In genomic region chr2:74440378-74441110, GRCh38 we compare ENCODE assay signal across 8 cellular contexts. TPM values are rescaled to one million over a fixed set of nuclear protein-coding genes. Genes with fewer than 3 reads are reported as not detected.
DNase-seq lines count a peak whose midpoint lies in the region; ATAC-seq and TF ChIP-seq lines count a peak whose summit lies in the region.

No MANE protein-coding gene starts in this region.

- peaks cover 8% of the 10 kb centered on the region for H3K4me1 Mint-ChIP-seq in CD4-positive, alpha-beta T cell (ENCODE audit: low read depth)

- POLR2A ChIA-PET in CD4-positive, alpha-beta T cell (lab: Charles Lee) = interaction anchor here (0.8 to 1.5 kb wide), 5 partner anchors 9 to 42 kb away, joined by 3 to 6 read pairs (median 5); partner anchors contain the start of genes CCDC142, TTC31 and WBP1

- H3K9me3 ChIP-seq in CD4-positive, alpha-beta T cell (ENCODE audit: control insufficient read depth, low read length) = no peaks in the 10 kb centered on the region
- H3K9me3 ChIP-seq in stomach = no peaks in the 10 kb centered on the region

- no peak for TF ChIP-seq POLR2A in stomach (IDR thresholded peaks at IDR 0.05)

- no peaks in the 10 kb centered on the region for H3K36me3 Mint-ChIP-seq in CD4-positive, alpha-beta T cell (ENCODE audit: low read depth)

- intact Hi-C loops in CD4-positive, alpha-beta T cell (cut with DNase I, micrococcal nuclease) = loop anchor here in 1 of 2 experiments (1.0 kb wide), 1 partner anchor 24 kb away; no protein-coding TSS in a partner anchor
- intact Hi-C loops in stomach (cut with DNase I; ENCODE audit: low total_unique reads) = no loop called here

- H3K27ac Mint-ChIP-seq in CD4-positive, alpha-beta T cell = no peak overlapping the region

- WGBS in stomach, 5 donors = 4 to 13% (median 10%) methylated on average over 21 to 43 of the region's 43 CpGs

- ATAC-seq in CD4-positive, alpha-beta T cell (ENCODE audit: poor library complexity) = peak; percentile 73
- ATAC-seq in GM18909 (IDR thresholded peaks at IDR 0.05; ENCODE audit: poor library complexity, unreplicated experiment) = peak; percentile 79
- peak; percentile 79 for ATAC-seq in HG03064 (IDR thresholded peaks at IDR 0.05; ENCODE audit: low read depth, unreplicated experiment)

- H3K36me3 ChIP-seq in stomach = peaks cover 0 to 3% (median 0%) of the 10 kb centered on the region in 4 donors

- CTCF ChIA-PET in CD4-positive, alpha-beta T cell (lab: Charles Lee) = interaction anchor here (0.5 kb wide), 1 partner anchor 25 kb away, joined by 3 read pairs; no protein-coding TSS in a partner anchor

- no peak for TF ChIP-seq CTCF in CD4-positive, alpha-beta T cell (IDR thresholded peaks at IDR 0.05)
- peak in 5 of 7 experiments; percentile 14 to 53 (median 27) for TF ChIP-seq CTCF in stomach (IDR thresholded peaks at IDR 0.05)

- TF ChIP-seq EP300 in stomach (IDR thresholded peaks at IDR 0.05) = no peak

- H3K27me3 ChIP-seq in CD4-positive, alpha-beta T cell (ENCODE audit: control insufficient read depth, insufficient read depth, low read length) = peaks cover 40% of the 10 kb centered on the region
- peaks cover 0 to 38% (median 7%) of the 10 kb centered on the region in 3 donors for H3K27me3 ChIP-seq in stomach

- DNase-seq in CD4-positive, alpha-beta T cell = peak in 1 of 10 experiments; percentile 38
- DNase-seq in NCI-H2196 treated with DMSO at 0.1 percent for 48 hours (lab: John Stamatoyannopoulos, UW; ENCODE audit: unreplicated experiment) (peak; percentile 48), epidermal melanocyte (ENCODE audit: insufficient read length, low spot score) (peak; percentile 99), mesenteric fat pad (ENCODE audit: low spot score) (peak; percentile 93), stomach (peak; percentile 85)
- DNase-seq in activated CD4-positive, alpha-beta T cell treated with anti-CD3 and anti-CD28 coated beads, Interleukin-2, amount 50 U/mL, for 48 hours = peak; percentile 61 to 66

- H3K4me1 ChIP-seq in stomach = peaks cover 22 to 73% (median 48%) of the 10 kb centered on the region in 4 donors

- H3K27me3 Mint-ChIP-seq in CD4-positive, alpha-beta T cell = peaks cover 56% of the 10 kb centered on the region

- H3K9me3 Mint-ChIP-seq in CD4-positive, alpha-beta T cell = no peaks in the 10 kb centered on the region

- peak overlapping the region; percentile 48 to 56 (median 54) for H3K4me3 ChIP-seq in stomach

- H3K4me3 Mint-ChIP-seq in CD4-positive, alpha-beta T cell = peak overlapping the region; percentile 58

- no peak overlapping the region for H3K27ac ChIP-seq in CD4-positive, alpha-beta T cell (ENCODE audit: low read depth, low read length)
- H3K27ac ChIP-seq in stomach = peak overlapping the region; percentile 85 to 93 (median 87)

RNA-seq across cellular contexts. Expression of gene RTKN, which starts 1.2 kb away (rescaled TPM):
- under 1 TPM; 0.20 to 0.27 TPM for total RNA-seq in CD4-positive, alpha-beta T cell
- total RNA-seq in mesenteric fat pad = 11.3 TPM
- 100 to 1,000 TPM in 2 of 5 donors, 10 to 100 TPM in 3; 16.5 to 125 (median 27.4) TPM for total RNA-seq in stomach
- polyA plus RNA-seq in stomach = 10 to 100 TPM; 10.8 to 27.3 (median 23.2) TPM

RNA-seq across cellular contexts. Expression of gene INO80B, which starts 14.3 kb away (rescaled TPM):
- 10 to 100 TPM; 41.3 to 41.8 TPM for total RNA-seq in CD4-positive, alpha-beta T cell
- 30.6 TPM for total RNA-seq in mesenteric fat pad
- total RNA-seq in stomach = 10 to 100 TPM in 2 of 5 donors, 1 to 10 TPM in 2, not detected in 1; 4.7 to 44.5 (median 11.1) TPM
- 10 to 100 TPM; 32.2 to 52.2 (median 51.9) TPM for polyA plus RNA-seq in stomach

RNA-seq across cellular contexts. Expression of gene WBP1, which starts 17.7 kb away (rescaled TPM):
- 10 to 100 TPM; 79.1 to 80.5 TPM for total RNA-seq in CD4-positive, alpha-beta T cell
- total RNA-seq in mesenteric fat pad (45.5 TPM), stomach (10 to 100 TPM in 4 of 5 donors, 1 to 10 TPM in 1; 1.8 to 59.4 (median 21.7) TPM)
- 10 to 100 TPM; 78.9 to 82.4 (median 82.3) TPM for polyA plus RNA-seq in stomach

RNA-seq across cellular contexts. Expression of gene WDR54, which starts 19.0 kb away (rescaled TPM):
- 10 to 100 TPM; 21.7 to 25.1 TPM for total RNA-seq in CD4-positive, alpha-beta T cell
- total RNA-seq in mesenteric fat pad (4.6 TPM), stomach (1 to 10 TPM in 4 of 5 donors, not detected in 1; 3.5 to 9.8 (median 7.3) TPM)
- polyA plus RNA-seq in stomach = 10 to 100 TPM; 10.5 to 12.8 (median 12.5) TPM

RNA-seq across cellular contexts. Expression of gene C2orf81, which starts 19.1 kb away (rescaled TPM):
- total RNA-seq in CD4-positive, alpha-beta T cell = 1 to 10 TPM; 2.9 to 3.4 TPM
- 1.1 TPM for total RNA-seq in mesenteric fat pad
- total RNA-seq in stomach = 1 to 10 TPM in 2 of 5 donors, not detected in 3; 2.7 to 3.5 TPM
- polyA plus RNA-seq in stomach = 1 to 10 TPM; 1.7 to 2.2 (median 2.1) TPM
